In the genomic region with DNA sequence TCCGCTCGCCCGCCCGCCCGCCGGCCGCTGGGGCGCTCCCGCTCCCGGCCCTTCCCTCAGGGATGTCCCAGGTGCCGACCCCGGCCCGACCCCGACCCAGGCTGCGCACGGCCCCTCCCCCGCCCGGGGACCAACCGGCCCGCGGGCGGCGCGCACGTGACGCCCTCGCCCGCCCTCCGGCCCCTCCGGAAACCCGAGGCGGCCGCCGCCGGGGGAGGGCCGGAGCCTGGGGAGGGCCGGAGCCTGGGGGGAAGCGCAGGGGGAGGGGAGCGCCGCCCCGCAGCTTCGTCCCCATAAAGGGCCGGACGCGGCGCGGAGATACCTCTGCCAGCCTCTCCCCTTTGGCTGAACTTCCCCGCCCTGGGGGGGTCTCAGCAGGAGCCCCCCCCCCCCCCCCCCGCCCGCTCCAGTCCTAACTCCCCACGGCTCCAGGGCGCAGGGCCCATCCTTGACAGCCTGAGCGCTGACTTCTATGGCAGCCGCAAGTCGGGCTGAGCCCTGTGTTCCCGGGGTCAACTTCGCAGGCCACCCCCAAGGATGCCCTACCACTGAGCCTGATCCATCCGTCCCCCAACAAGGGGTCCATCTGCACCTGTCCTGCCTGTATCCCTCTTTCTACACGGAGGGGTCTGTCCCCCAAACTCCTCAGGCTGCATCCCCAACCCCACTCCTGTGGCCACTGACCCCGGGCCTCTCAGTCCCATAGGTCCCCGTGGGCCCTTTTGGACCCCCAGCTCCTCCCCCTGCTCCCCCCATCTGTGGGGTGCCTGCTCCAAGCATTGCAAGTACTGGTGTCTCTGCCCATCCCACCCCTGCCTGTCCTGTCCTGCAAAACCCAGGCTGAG, we compare ENCODE assay signal across 8 cellular contexts. TPM values are rescaled to one million over a fixed set of nuclear protein-coding genes. Genes with fewer than 3 reads are reported as not detected.
DNase-seq lines count a peak whose midpoint lies in the region; ATAC-seq lines count a peak whose summit lies in the region.

A gene (minus strand): TSS at position 69 of the 845 bp plus-strand sequence. CDS start 174 bp downstream, outside the sequence.

- H3K27ac Mint-ChIP-seq in CD4-positive, alpha-beta memory T cell: no peak within 1 kb of the TSS
- no peak within 1 kb of the TSS for H3K27ac Mint-ChIP-seq in natural killer cell treated with Interleukin-12 subunit alpha and Interleukin-12 subunit beta and Interleukin-15 and Interleukin-18, amount 100 ng/mL, for 72 hours

- H3K36me3 ChIP-seq in CD4-positive, alpha-beta memory T cell (ENCODE audit: insufficient read depth, low read length): no peaks in the 10 kb centered on the region
- no peaks in the 10 kb centered on the region for H3K36me3 ChIP-seq in SJCRH30

- no peak within 1 kb of the TSS for H3K27ac ChIP-seq in CD4-positive, alpha-beta memory T cell (ENCODE audit: low read depth, low read length)
- H3K27ac ChIP-seq in SJCRH30: peak within 1 kb of the TSS; percentile 53
- peak within 1 kb of the TSS; percentile 5 for H3K27ac ChIP-seq in epithelial cell of prostate

- intact Hi-C loops in CD4-positive, alpha-beta memory T cell (cut with micrococcal nuclease): no loop called here

- ATAC-seq in GM19452 (IDR thresholded peaks at IDR 0.05; ENCODE audit: unreplicated experiment): peak; percentile 61
- ATAC-seq in natural killer cell treated with Interleukin-12 subunit alpha and Interleukin-12 subunit beta and Interleukin-15 and Interleukin-18, amount 100 ng/mL, for 72 hours: peak; percentile 1 to 25

- H3K4me1 Mint-ChIP-seq in CD4-positive, alpha-beta memory T cell: peaks cover 0 to 7% (median 6%) of the 10 kb centered on the region in 4 donors
- peaks cover 4 to 5% of the 10 kb centered on the region in 2 donors for H3K4me1 Mint-ChIP-seq in natural killer cell treated with Interleukin-12 subunit alpha and Interleukin-12 subunit beta and Interleukin-15 and Interleukin-18, amount 100 ng/mL, for 72 hours (ENCODE audit: low read depth in 2 of 2)

- H3K4me1 ChIP-seq in CD4-positive, alpha-beta memory T cell (ENCODE audit: insufficient read depth, low read length): peaks cover 4% of the 10 kb centered on the region
- peaks cover 17% of the 10 kb centered on the region for H3K4me1 ChIP-seq in SJCRH30

- DNase-seq in CD4-positive, alpha-beta memory T cell: no peak
- DNase-seq in SJCRH30 (peak; percentile 61 to 77), epithelial cell of prostate (ENCODE audit: low read depth, low spot score) (no peak), HCEC 1CT (no peak)
- no peak for DNase-seq in natural killer cell treated with Interleukin-12 subunit alpha and Interleukin-12 subunit beta and Interleukin-15 and Interleukin-18, amount 100 ng/mL, for 72 hours (ENCODE audit: low spot score)
- DNase-seq in activated CD4-positive, alpha-beta T cell treated with anti-CD3 and anti-CD28 coated beads, Interleukin-2, amount 50 U/mL, for 48 hours: no peak
- DNase-seq in stimulated activated CD4-positive, alpha-beta T cell treated with anti-CD3 and anti-CD28 coated beads, Interleukin-4, amount 100 ng/mL, for 24 hours: no peak

- peaks cover 10 to 22% of the 10 kb centered on the region in 2 donors for H3K27me3 Mint-ChIP-seq in CD4-positive, alpha-beta memory T cell
- H3K27me3 Mint-ChIP-seq in natural killer cell treated with Interleukin-12 subunit alpha and Interleukin-12 subunit beta and Interleukin-15 and Interleukin-18, amount 100 ng/mL, for 72 hours: peaks cover 0 to 9% of the 10 kb centered on the region in 2 donors

- CTCF ChIA-PET in CD4-positive, alpha-beta memory T cell (lab: Charles Lee; ENCODE audit: partially characterized antibody): interaction anchor here (1.1 kb wide), 1 partner anchor 236 kb away, joined by 4 read pairs; no protein-coding TSS in a partner anchor

- no peaks in the 10 kb centered on the region for H3K9me3 Mint-ChIP-seq in CD4-positive, alpha-beta memory T cell
- no peaks in the 10 kb centered on the region for H3K9me3 Mint-ChIP-seq in natural killer cell treated with Interleukin-12 subunit alpha and Interleukin-12 subunit beta and Interleukin-15 and Interleukin-18, amount 100 ng/mL, for 72 hours

- H3K36me3 Mint-ChIP-seq in CD4-positive, alpha-beta memory T cell: no peaks in the 10 kb centered on the region
- H3K36me3 Mint-ChIP-seq in natural killer cell treated with Interleukin-12 subunit alpha and Interleukin-12 subunit beta and Interleukin-15 and Interleukin-18, amount 100 ng/mL, for 72 hours: no peaks in the 10 kb centered on the region

- POLR2A ChIA-PET in CD4-positive, alpha-beta memory T cell (lab: Charles Lee; ENCODE audit: partially characterized antibody): interaction anchor here (1.4 kb wide), 1 partner anchor 10 kb away, joined by 3 read pairs; no protein-coding TSS in a partner anchor

- H3K9me3 ChIP-seq in CD4-positive, alpha-beta memory T cell (ENCODE audit: control insufficient read depth in 1 of 2, low read length in 2 of 2): no peaks in the 10 kb centered on the region
- H3K9me3 ChIP-seq in SJCRH30 (replicated peaks): no peaks in the 10 kb centered on the region

- peak within 1 kb of the TSS in 6 of 8 donors; percentile 33 to 66 (median 53) for H3K4me3 Mint-ChIP-seq in CD4-positive, alpha-beta memory T cell
- peak within 1 kb of the TSS; percentile 73 for H3K4me3 Mint-ChIP-seq in natural killer cell treated with Interleukin-12 subunit alpha and Interleukin-12 subunit beta and Interleukin-15 and Interleukin-18, amount 100 ng/mL, for 72 hours

- H3K27me3 ChIP-seq in CD4-positive, alpha-beta memory T cell (ENCODE audit: insufficient read depth, low read length): no peaks in the 10 kb centered on the region
- no peaks in the 10 kb centered on the region for H3K27me3 ChIP-seq in SJCRH30

- H3K4me3 ChIP-seq in CD4-positive, alpha-beta memory T cell (ENCODE audit: low read length in 2 of 2): no peak within 1 kb of the TSS
- peak within 1 kb of the TSS; percentile 87 for H3K4me3 ChIP-seq in SJCRH30

RNA-seq across cellular contexts. Expression of the gene that starts here (rescaled TPM):
- 1 to 10 TPM; 2.9 TPM for total RNA-seq in CD4-positive, alpha-beta memory T cell
- under 1 TPM in 1 of 2 donors, not detected in 1; 0.05 TPM for polyA plus RNA-seq in CD4-positive, alpha-beta memory T cell
- 52.0 and 54.0 TPM in 2 replicates for total RNA-seq in SJCRH30 (2014; rRNA removed; shearing (Covaris generic))
- total RNA-seq in natural killer cell treated with Interleukin-12 subunit alpha and Interleukin-12 subunit beta and Interleukin-15 and Interleukin-18, amount 100 ng/mL, for 72 hours: 1 to 10 TPM; 1.6 to 9.0 TPM

Comparison
In these comparisons a context has a peak if more than half of its experiments do, and no peak if none do; other contexts are left out.
1. DNase-seq: peak in SJCRH30 (2 of 2); none in CD4-positive, alpha-beta memory T cell (0 of 5), epithelial cell of prostate (single experiment), natural killer cell treated with Interleukin-12 subunit alpha and Interleukin-12 subunit beta and Interleukin-15 and Interleukin-18, amount 100 ng/mL, for 72 hours (single experiment), HCEC 1CT (single experiment), activated CD4-positive, alpha-beta T cell treated with anti-CD3 and anti-CD28 coated beads, Interleukin-2, amount 50 U/mL, for 48 hours (0 of 2) and stimulated activated CD4-positive, alpha-beta T cell treated with anti-CD3 and anti-CD28 coated beads, Interleukin-4, amount 100 ng/mL, for 24 hours (single experiment).